Comparison of ENCODE assay signal across 33 cellular contexts in genomic region chr20:48419173-48419572, GRCh38.
"Had no signal": no experiment of that assay in that cellular context is flagged by ENCODE, and none has a peak within 500 bp of the region (broad histone marks: within the 10 kb centered on the region; RNA-seq: fewer than 3 reads in every experiment).

No MANE protein-coding gene starts in this region.

- H3K4me3 Mint-ChIP-seq: activated B cell treated with CpG ODN at 0.5 μM for 24 hours; activated CD4-positive, alpha-beta memory T cell treated with anti-CD3 and anti-CD28 coated beads for 36 hours; activated CD4-positive, alpha-beta T cell treated with anti-CD3 and anti-CD28 coated beads, Interleukin-2, amount 10 ng/mL, durations not matched to agents 24 days and 14 days; activated CD8-positive, alpha-beta T cell treated with anti-CD3 and anti-CD28 coated beads for 36 hours; activated naive CD4-positive, alpha-beta T cell treated with anti-CD3 and anti-CD28 coated beads for 36 hours; activated naive CD8-positive, alpha-beta T cell treated with anti-CD3 and anti-CD28 coated beads for 36 hours; activated T-cell treated with anti-CD3 and anti-CD28 coated beads, Interleukin-2, amount 50 U/mL, for 4 hours; activated T-cell treated with anti-CD3 and anti-CD28 coated beads, Interleukin-2, amount 50 U/mL, for 72 hours; activated T-helper 1 cell treated with anti-CD3 and anti-CD28 coated beads, Interleukin-12 subunit alpha, Interleukin-12 subunit beta, Interleukin-2, Interleukin-4 antibody, amounts not matched to agents 30 ng/mL and 10 ng/mL and 1 ng/mL, durations not matched to agents 14 hours and 24 hours and 36 hours; activated T-helper 17 cell treated with anti-CD3 and anti-CD28 coated beads, Interleukin-2, amount 50 U/mL, for 72 hours; T-helper 1 cell treated with Interleukin-12 subunit alpha and Interleukin-12 subunit beta and Interleukin-4 antibody, amounts not matched to agents 30 μg/mL and 1 μg/mL, for 36 hours; T-helper 2 cell treated with Interferon-gamma antibody and Interleukin-4, amounts not matched to agents 5 μg/mL and 100 μg/mL, for 36 hours had no signal

- DNase-seq: activated B cell treated with CpG ODN at 0.5 μM for 24 hours; activated CD4-positive, alpha-beta memory T cell treated with anti-CD3 and anti-CD28 coated beads for 36 hours; activated CD4-positive, alpha-beta T cell treated with anti-CD3 and anti-CD28 coated beads for 4 hours; activated CD4-positive, alpha-beta T cell treated with anti-CD3 and anti-CD28 coated beads, Interleukin-2, amount 10 ng/mL, durations not matched to agents 24 days and 14 days; activated CD4-positive, alpha-beta T cell treated with anti-CD3 and anti-CD28 coated beads, Interleukin-2, amount 50 U/mL, for 1 hour; activated CD4-positive, alpha-beta T cell treated with anti-CD3 and anti-CD28 coated beads, Interleukin-2, amount 50 U/mL, for 4 hours; activated CD4-positive, CD25-positive, alpha-beta regulatory T cell treated with anti-CD3 and anti-CD28 coated beads, Interleukin-2, amount 50 U/mL, for 72 hours; activated CD8-positive, alpha-beta memory T cell treated with anti-CD3 and anti-CD28 coated beads, Interleukin-2, amount 50 U/mL, for 4 hours; activated CD8-positive, alpha-beta T cell treated with anti-CD3 and anti-CD28 coated beads for 36 hours; activated effector memory CD4-positive, alpha-beta T cell treated with anti-CD3 and anti-CD28 coated beads, Interleukin-2, amount 50 U/mL, for 16 hours; activated gamma-delta T cell treated with Interleukin-2 at 50 U/mL for 16 hours; activated naive CD4-positive, alpha-beta T cell; activated naive CD4-positive, alpha-beta T cell treated with anti-CD3 and anti-CD28 coated beads for 36 hours; activated naive CD4-positive, alpha-beta T cell treated with anti-CD3 and anti-CD28 coated beads, Interleukin-2, amount 50 U/mL, for 16 hours; activated naive CD8-positive, alpha-beta T cell treated with anti-CD3 and anti-CD28 coated beads for 36 hours; activated T-cell treated with anti-CD3 and anti-CD28 coated beads for 4 hours; activated T-cell treated with anti-CD3 and anti-CD28 coated beads, Interleukin-2, amount 50 U/mL, for 1 hour; activated T-cell treated with anti-CD3 and anti-CD28 coated beads, Interleukin-2, amount 50 U/mL, for 4 hours; activated T-cell treated with anti-CD3 and anti-CD28 coated beads, Interleukin-2, amount 50 U/mL, for 72 hours; adrenal gland; amniotic stem cell; aorta; body of pancreas; brain microvascular endothelial cell; central memory CD4-positive, alpha-beta T cell; T-helper 1 cell; T-helper 2 cell; T-helper 9 cell had no signal

- H3K4me1 Mint-ChIP-seq: activated CD4-positive, alpha-beta T cell treated with anti-CD3 and anti-CD28 coated beads, Interleukin-2, amount 10 ng/mL, durations not matched to agents 24 days and 14 days; activated naive CD8-positive, alpha-beta T cell treated with anti-CD3 and anti-CD28 coated beads for 36 hours; activated T-helper 17 cell treated with anti-CD3 and anti-CD28 coated beads, Interleukin-2, amount 50 U/mL, for 72 hours had no signal

- H3K27ac Mint-ChIP-seq: activated B cell treated with CpG ODN at 0.5 μM for 24 hours; activated CD4-positive, alpha-beta memory T cell treated with anti-CD3 and anti-CD28 coated beads for 36 hours; activated CD4-positive, alpha-beta T cell treated with anti-CD3 and anti-CD28 coated beads, Interleukin-2, amount 10 ng/mL, durations not matched to agents 24 days and 14 days; activated CD8-positive, alpha-beta T cell treated with anti-CD3 and anti-CD28 coated beads for 36 hours; activated naive CD4-positive, alpha-beta T cell treated with anti-CD3 and anti-CD28 coated beads for 36 hours; activated naive CD4-positive, alpha-beta T cell treated with anti-CD3 and anti-CD28 coated beads, Interleukin-2, amount 50 U/mL, for 72 hours; activated naive CD8-positive, alpha-beta T cell treated with anti-CD3 and anti-CD28 coated beads for 36 hours; activated T-cell treated with anti-CD3 and anti-CD28 coated beads, Interleukin-2, amount 50 U/mL, for 72 hours; activated T-helper 1 cell treated with anti-CD3 and anti-CD28 coated beads, Interleukin-12 subunit alpha, Interleukin-12 subunit beta, Interleukin-2, Interleukin-4 antibody, amounts not matched to agents 30 ng/mL and 10 ng/mL and 1 ng/mL, durations not matched to agents 14 hours and 24 hours and 36 hours; activated T-helper 17 cell treated with anti-CD3 and anti-CD28 coated beads, Interleukin-2, amount 50 U/mL, for 72 hours; T-helper 1 cell treated with Interleukin-12 subunit alpha and Interleukin-12 subunit beta and Interleukin-4 antibody, amounts not matched to agents 30 μg/mL and 1 μg/mL, for 36 hours; T-helper 2 cell treated with Interferon-gamma antibody and Interleukin-4, amounts not matched to agents 5 μg/mL and 100 μg/mL, for 36 hours had no signal

- H3K9me3 Mint-ChIP-seq: activated B cell treated with CpG ODN at 0.5 μM for 24 hours; activated CD4-positive, alpha-beta memory T cell treated with anti-CD3 and anti-CD28 coated beads for 36 hours; activated CD4-positive, alpha-beta T cell treated with anti-CD3 and anti-CD28 coated beads, Interleukin-2, amount 10 ng/mL, durations not matched to agents 24 days and 14 days; activated CD8-positive, alpha-beta T cell treated with anti-CD3 and anti-CD28 coated beads for 36 hours; activated naive CD4-positive, alpha-beta T cell treated with anti-CD3 and anti-CD28 coated beads for 36 hours; activated naive CD4-positive, alpha-beta T cell treated with anti-CD3 and anti-CD28 coated beads, Interleukin-2, amount 50 U/mL, for 72 hours; activated naive CD8-positive, alpha-beta T cell treated with anti-CD3 and anti-CD28 coated beads for 36 hours; activated T-cell treated with anti-CD3 and anti-CD28 coated beads, Interleukin-2, amount 50 U/mL, for 4 hours; activated T-cell treated with anti-CD3 and anti-CD28 coated beads, Interleukin-2, amount 50 U/mL, for 72 hours; activated T-helper 1 cell treated with anti-CD3 and anti-CD28 coated beads, Interleukin-12 subunit alpha, Interleukin-12 subunit beta, Interleukin-2, Interleukin-4 antibody, amounts not matched to agents 30 ng/mL and 10 ng/mL and 1 ng/mL, durations not matched to agents 14 hours and 24 hours and 36 hours; activated T-helper 17 cell treated with anti-CD3 and anti-CD28 coated beads, Interleukin-2, amount 50 U/mL, for 72 hours; T-helper 1 cell treated with Interleukin-12 subunit alpha and Interleukin-12 subunit beta and Interleukin-4 antibody, amounts not matched to agents 30 μg/mL and 1 μg/mL, for 36 hours; T-helper 2 cell treated with Interferon-gamma antibody and Interleukin-4, amounts not matched to agents 5 μg/mL and 100 μg/mL, for 36 hours had no signal

- H3K36me3 Mint-ChIP-seq: activated CD4-positive, alpha-beta memory T cell treated with anti-CD3 and anti-CD28 coated beads for 36 hours; activated naive CD4-positive, alpha-beta T cell treated with anti-CD3 and anti-CD28 coated beads, Interleukin-2, amount 50 U/mL, for 72 hours; activated naive CD8-positive, alpha-beta T cell treated with anti-CD3 and anti-CD28 coated beads for 36 hours had no signal

- ATAC-seq: activated CD8-positive, alpha-beta T cell treated with anti-CD3 and anti-CD28 coated beads for 36 hours; activated naive CD4-positive, alpha-beta T cell treated with anti-CD3 and anti-CD28 coated beads, Interleukin-2, amount 50 U/mL, for 72 hours; activated T-cell treated with anti-CD3 and anti-CD28 coated beads, Interleukin-2, amount 50 U/mL, for 4 hours; activated T-cell treated with anti-CD3 and anti-CD28 coated beads, Interleukin-2, amount 50 U/mL, for 72 hours; activated T-helper 17 cell treated with anti-CD3 and anti-CD28 coated beads, Interleukin-2, amount 50 U/mL, for 72 hours; body of pancreas had no signal
